In genomic region chr19:53983457-53984289, GRCh38 we compare ENCODE assay signal across 18 cellular contexts. TPM values are rescaled to one million over a fixed set of nuclear protein-coding genes. Genes with fewer than 3 reads are reported as not detected.
DNase-seq lines count a peak whose midpoint lies in the region; ATAC-seq, FAIRE-seq and TF ChIP-seq lines count a peak whose summit lies in the region.
"Had no signal": no experiment of that assay in that cellular context is flagged by ENCODE, and none has a peak within 500 bp of the region (broad histone marks: within the 10 kb centered on the region; RNA-seq: fewer than 3 reads in every experiment).

No MANE protein-coding gene starts in this region.

- peak overlapping the region; percentile 44; the same call in 1 of the 2 replicates for H2BK12ac ChIP-seq in H1 (ENCODE audit: low read depth, low read length)

- no peak overlapping the region for H4K91ac ChIP-seq in H1 (replicated peaks; ENCODE audit: insufficient read length, low read length)

- H3K4me3 ChIP-seq in GM23338 (peak overlapping the region; percentile 37; the same call in 1 of the 2 replicates), HUES6 (ENCODE audit: low read depth, low read length) (0 out of 2 replicates have a peak overlapping the region, but pooled peaks have one; percentile 16), H1 (ENCODE audit: extremely low read depth in 1 of 4, insufficient read depth in 2 of 4, low read depth in 3 of 4, low read length in 4 of 4) (peak overlapping the region in 1 of 4 experiments; percentile 38; a peak in 1 of 8 replicates), WERI-Rb-1 (ENCODE audit: low read depth, low read length) (no peak overlapping the region)

- FAIRE-seq in H1 (lab: Jason Lieb, UNC), result no peak
- FAIRE-seq: D721Med, GM12892 had no signal

- H3F3A ChIP-seq in GM23338 (replicated peaks; ENCODE audit: low read depth), result peaks cover 17% of the 10 kb centered on the region; the same call in 1 of the 2 replicates

- CTCF ChIA-PET in H1 (lab: Charles Lee; ENCODE audit: partially characterized antibody), result interaction anchor here (0.8 to 1.0 kb wide), 2 partner anchors 36 to 72 kb away, joined by 3 to 4 read pairs; no protein-coding TSS in a partner anchor

- no peak; a peak in 1 of 3 replicates for TF ChIP-seq POLR2A in H1 (IDR thresholded peaks at IDR 0.05; ENCODE audit: control extremely low read depth in 1 of 2, low read depth in 2 of 2, low read length in 2 of 2)

- H3K56ac ChIP-seq in H1 (replicated peaks; ENCODE audit: insufficient read length, low read depth, low read length), result no peak overlapping the region

- H3K36me3 Mint-ChIP-seq in GM23338 (ENCODE audit: low read depth), result peaks cover 10% of the 10 kb centered on the region; the same call in 1 of the 3 replicates

- H3K9ac ChIP-seq in HUES6 (ENCODE audit: low read length) (no peak overlapping the region), H1 (replicated peaks in 1 of 4; ENCODE audit: extremely low read depth in 1 of 4, low read depth in 3 of 4, low read length in 3 of 4) (no peak overlapping the region)
- H3K9ac ChIP-seq: KMS-11 had no signal

- H3K79me1 ChIP-seq in H1 (ENCODE audit: low read depth, low read length), result no peaks in the 10 kb centered on the region

- TF ChIP-seq CTCF in GM23338 (conservative IDR thresholded peaks at IDR 0.05; ENCODE audit: low read depth in 2 of 2) (no peak), H1 (IDR thresholded peaks at IDR 0.05; ENCODE audit: control extremely low read depth in 1 of 3, insufficient read depth in 1 of 3, low read depth in 1 of 3, low read length in 3 of 3) (no peak), WERI-Rb-1 (IDR thresholded peaks at IDR 0.05; ENCODE audit: low read depth, low read length) (no peak)

- H3K4me2 ChIP-seq in GM23338 (peak overlapping the region; percentile 59), H1 (ENCODE audit: insufficient read depth in 1 of 2, low read depth in 2 of 2, low read length in 2 of 2) (no peak overlapping the region; a peak in 1 of 4 replicates)
- H3K4me2 ChIP-seq: KMS-11 had no signal

- H2BK15ac ChIP-seq in H1 (ENCODE audit: low read length), result no peak overlapping the region

- no peak overlapping the region for H3K23ac ChIP-seq in H1 (ENCODE audit: insufficient read length)

- no peak overlapping the region for H2BK20ac ChIP-seq in H1 (ENCODE audit: low read length)

- peaks cover 21% of the 10 kb centered on the region for H3K27me3 Mint-ChIP-seq in GM23338 (ENCODE audit: insufficient read depth, low read depth, poor library complexity)

- H3K36me3 ChIP-seq in GM23338 (ENCODE audit: insufficient read depth) (no peaks in the 10 kb centered on the region), HUES6 (ENCODE audit: control insufficient read depth, insufficient read depth, low read length) (no peaks in the 10 kb centered on the region), H1 (ENCODE audit: control insufficient read depth in 2 of 4, insufficient read depth in 4 of 4, low read length in 3 of 4) (no peaks in the 10 kb centered on the region), WERI-Rb-1 (no peaks in the 10 kb centered on the region)

- H3K18ac ChIP-seq in H1 (ENCODE audit: extremely low read depth, low read length), result no peak overlapping the region; the same call in 1 of the 2 replicates

- no peak overlapping the region; the same call in 1 of the 2 replicates for H2AK5ac ChIP-seq in H1 (ENCODE audit: low read depth, low read length)

- DNase-seq in GM23338 (ENCODE audit: low spot score) (no peak), H1 (ENCODE audit: low read depth in 1 of 2, low spot score in 2 of 2) (no peak), WERI-Rb-1 (no peak), activated gamma-delta T cell treated with Interleukin-2 at 50 U/mL for 16 hours (no peak), NCI-H2171 (lab: John Stamatoyannopoulos, UW) (no peak), NCI-H524 treated with DMSO at 0.1 percent for 48 hours (lab: John Stamatoyannopoulos, UW) (no peak)
- DNase-seq: AML-193; CD4-positive, alpha-beta memory T cell; DND-41; GDM1; GOT3; HCEC 1CT had no signal

- no peak overlapping the region for H4K5ac ChIP-seq in H1 (ENCODE audit: insufficient read length, low read depth, low read length)

- peaks cover 8% of the 10 kb centered on the region for H4K20me1 ChIP-seq in GM23338 (replicated peaks; ENCODE audit: insufficient read depth)
- H4K20me1 ChIP-seq in H1 (replicated peaks in 1 of 2; ENCODE audit: control insufficient read depth in 1 of 2, insufficient read depth in 2 of 2, low read length in 2 of 2), result peaks cover 2 to 8% of the 10 kb centered on the region in 2 experiments

- H3K27ac ChIP-seq in GM23338 (ENCODE audit: low read depth), result no peak overlapping the region
- H3K27ac ChIP-seq in HUES6 (ENCODE audit: low read depth, low read length), result no peak overlapping the region
- no peak overlapping the region for H3K27ac ChIP-seq in H1 (ENCODE audit: low read depth, low read length)
- H3K27ac ChIP-seq in WERI-Rb-1, result no peak overlapping the region
- H3K27ac ChIP-seq: C4-2B, HL-60, KMS-11 had no signal

- H3K14ac ChIP-seq in H1 (ENCODE audit: insufficient read length), result no peak overlapping the region

- no peak for TF ChIP-seq RAD21 in H1 (IDR thresholded peaks at IDR 0.05 in 1 of 2, conservative IDR thresholded peaks at IDR 0.05 in 1 of 2; ENCODE audit: low read depth in 2 of 2, low read length in 2 of 2)

- peak overlapping the region; percentile 10; the same call in 1 of the 2 replicates for H2BK5ac ChIP-seq in H1 (ENCODE audit: low read depth, low read length)

- H3K4ac ChIP-seq in H1 (replicated peaks; ENCODE audit: insufficient read length, low read depth, low read length), result no peak overlapping the region

- H3K79me2 ChIP-seq in GM23338 (replicated peaks; ENCODE audit: insufficient read depth), result peaks cover 6% of the 10 kb centered on the region
- H3K79me2 ChIP-seq in H1 (ENCODE audit: control insufficient read depth in 1 of 2, insufficient read depth in 2 of 2, low read length in 2 of 2), result peaks cover 0 to 3% of the 10 kb centered on the region in 2 experiments; a peak in 1 of 4 replicates

- peaks cover 16% of the 10 kb centered on the region for H3K4me1 Mint-ChIP-seq in GM23338

- H2BK120ac ChIP-seq in H1 (replicated peaks; ENCODE audit: low read depth, low read length), result no peak overlapping the region

- no peak overlapping the region for H3K27ac Mint-ChIP-seq in GM23338
- H3K27ac Mint-ChIP-seq: CD4-positive, alpha-beta memory T cell had no signal

- H3K4me1 ChIP-seq in GM23338 (ENCODE audit: insufficient read depth) (peaks cover 11% of the 10 kb centered on the region; the same call in 1 of the 2 replicates), HUES6 (ENCODE audit: control insufficient read depth, insufficient read depth, low read length) (peaks cover 7% of the 10 kb centered on the region), H1 (replicated peaks in 1 of 4; ENCODE audit: control insufficient read depth in 3 of 4, insufficient read depth in 4 of 4, low read length in 3 of 4) (peaks cover 4 to 12% (median 9%) of the 10 kb centered on the region in 4 experiments)

- no peak overlapping the region; the same call in 1 of the 2 replicates for H4K8ac ChIP-seq in H1 (ENCODE audit: extremely low read depth, insufficient read depth, low read length)

- H3K9me3 Mint-ChIP-seq in GM23338, result peaks cover 3% of the 10 kb centered on the region; the same call in 2 of the 3 replicates

- WGBS in H1 (ENCODE audit: extremely low coverage in 1 of 2, insufficient coverage in 1 of 2, insufficient read length in 1 of 2, insufficient replicate concordance in 2 of 2, low coverage in 1 of 2, low lambda C conversion rate in 2 of 2, missing lambda C conversion rate in 1 of 2), 2 experiments, result 90% methylated on average over 24 of the region's 24 CpGs; no CpG with 5 or more reads in 1 of the 2 experiments

- no peak overlapping the region; the same call in 2 of the 3 replicates for H3K4me3 Mint-ChIP-seq in GM23338

- POLR2A ChIA-PET in H1 (lab: Charles Lee; ENCODE audit: partially characterized antibody), result interaction anchor here (0.8 to 2.5 kb wide), 10 partner anchors 9 to 103 kb away, joined by 3 to 8 read pairs (median 4); no protein-coding TSS in a partner anchor

- H3K27me3 ChIP-seq in GM23338 (ENCODE audit: insufficient read depth) (peaks cover 37% of the 10 kb centered on the region), HUES6 (ENCODE audit: control insufficient read depth, insufficient read depth, low read length) (peaks cover 33% of the 10 kb centered on the region), H1 (replicated peaks in 1 of 4; ENCODE audit: control insufficient read depth in 3 of 4, extremely low read depth in 1 of 4, insufficient read depth in 3 of 4, low read length in 3 of 4) (peaks cover 0 to 7% (median 3%) of the 10 kb centered on the region in 4 experiments; a peak in 3 of 7 replicates), WERI-Rb-1 (ENCODE audit: insufficient read depth, low read depth, severe bottlenecking) (no peaks in the 10 kb centered on the region)

- no peak for ATAC-seq in GM23338

- H3K9me2 ChIP-seq in GM23338 (ENCODE audit: insufficient read depth), result no peaks in the 10 kb centered on the region

- TF ChIP-seq EP300 in H1 (IDR thresholded peaks at IDR 0.05; ENCODE audit: borderline replicate concordance in 1 of 2, low read depth in 2 of 2, low read length in 2 of 2), result no peak

- H3K9me3 ChIP-seq in HUES6 (ENCODE audit: control insufficient read depth, insufficient read depth, low read depth, low read length) (no peaks in the 10 kb centered on the region), H1 (ENCODE audit: insufficient read depth in 2 of 2, low read depth in 1 of 2, low read length in 1 of 2) (no peaks in the 10 kb centered on the region), WERI-Rb-1 (ENCODE audit: severe bottlenecking) (no peaks in the 10 kb centered on the region)

- peaks cover 26% of the 10 kb centered on the region for H3K23me2 ChIP-seq in H1 (ENCODE audit: low read depth, low read length)

- H2AFZ ChIP-seq in GM23338 (no peak overlapping the region), H1 (ENCODE audit: low read length) (no peak overlapping the region)

RNA-seq across cellular contexts. Expression of gene CACNG6, which starts 7.8 kb away (rescaled TPM):
- 0.23 and 0.38 TPM in 2 replicates for total RNA-seq in GM23338 (2014; rRNA removed; shearing (Covaris generic))
- polyA plus RNA-seq in GM23338 (2016; fragmentation: Nextera tagmentation; extraction: Ambion mirVana) (1.5 and 1.8 TPM in 2 replicates), H1 (2011; rRNA removed) (1.6 and 2.9 TPM in 2 replicates)
- 1.2 and 1.4 TPM in 2 replicates for total RNA-seq in H1 (2021; fragmentation: NEBNext Ultra II Directional; extraction: Animal tissue kit (Norgen Biotek cat#: 25700))
- polyA plus RNA-seq in H1 (2011; cell fraction: cytosol; rRNA removed), result 1.8 TPM
- 4.3 TPM for polyA plus RNA-seq in H1 (2011; cell fraction: nucleus; rRNA removed)
- polyA plus RNA-seq in H1 (2012, experiment 1 of 2), result 1.1 to 1.9 TPM (median 1.5 TPM) in 4 replicates
- 0.81 TPM for polyA plus RNA-seq in H1 (2012, experiment 2 of 2)
- 2.3 TPM for polyA plus RNA-seq in H1 (2013, experiment 1 of 2)
- polyA plus RNA-seq in H1 (2013, experiment 2 of 2), result 2.1 TPM
- polyA minus RNA-seq in H1 (2011; rRNA and poly(A)+ RNA removed), result 0.22 and 0.25 TPM in 2 replicates
- polyA minus RNA-seq in H1 (2011; cell fraction: cytosol; rRNA and poly(A)+ RNA removed), result not detected
- 0.80 TPM for polyA minus RNA-seq in H1 (2011; cell fraction: nucleus; rRNA and poly(A)+ RNA removed)
- total RNA-seq: CD4-positive, alpha-beta memory T cell had no signal
- polyA plus RNA-seq: CD4-positive, alpha-beta memory T cell had no signal

RNA-seq across cellular contexts. Expression of gene CACNG8, which starts 20.9 kb away (rescaled TPM):
- 3.1 and 3.9 TPM in 2 replicates for total RNA-seq in GM23338 (2014; rRNA removed; shearing (Covaris generic))
- polyA plus RNA-seq in GM23338 (2016; fragmentation: Nextera tagmentation; extraction: Ambion mirVana), result 2.2 TPM in 2 replicates
- 4.5 and 5.7 TPM in 2 replicates for total RNA-seq in H1 (2021; fragmentation: NEBNext Ultra II Directional; extraction: Animal tissue kit (Norgen Biotek cat#: 25700))
- polyA plus RNA-seq in H1 (2011; rRNA removed), result 0.41 and 0.93 TPM in 2 replicates
- polyA plus RNA-seq in H1 (2011; cell fraction: cytosol; rRNA removed), result 1.3 TPM
- polyA plus RNA-seq in H1 (2011; cell fraction: nucleus; rRNA removed), result 3.4 TPM
- polyA plus RNA-seq in H1 (2012, experiment 1 of 2), result 5.8 to 6.6 TPM (median 6.1 TPM) in 4 replicates
- 0.62 TPM for polyA plus RNA-seq in H1 (2012, experiment 2 of 2)
- 3.2 TPM for polyA plus RNA-seq in H1 (2013, experiment 1 of 2)
- 2.6 TPM for polyA plus RNA-seq in H1 (2013, experiment 2 of 2)
- 0.61 and 0.79 TPM in 2 replicates for polyA minus RNA-seq in H1 (2011; rRNA and poly(A)+ RNA removed)
- 2.9 TPM for polyA minus RNA-seq in H1 (2011; cell fraction: cytosol; rRNA and poly(A)+ RNA removed)
- polyA minus RNA-seq in H1 (2011; cell fraction: nucleus; rRNA and poly(A)+ RNA removed), result 2.9 TPM
- total RNA-seq: CD4-positive, alpha-beta memory T cell had no signal
- polyA plus RNA-seq: CD4-positive, alpha-beta memory T cell had no signal
